ENCODE assay signal across 22 cellular contexts in genomic region chr3:188617988-188618701, GRCh38.
DNase-seq lines count a peak whose midpoint lies in the region; ATAC-seq and TF ChIP-seq lines count a peak whose summit lies in the region.
"Had no signal": no experiment of that assay in that cellular context is flagged by ENCODE, and none has a peak within 500 bp of the region (broad histone marks: within the 10 kb centered on the region; RNA-seq: fewer than 3 reads in every experiment).

No MANE protein-coding gene starts in this region.

- H3K4ac ChIP-seq in IMR-90 (ENCODE audit: low read depth, low read length): 0 out of 2 replicates have a peak overlapping the region, but pooled peaks have one; percentile 21

- peaks cover 7% of the 10 kb centered on the region for H3K36me3 ChIP-seq in IMR-90 (ENCODE audit: control insufficient read depth, insufficient read depth, low read length)
- no peaks in the 10 kb centered on the region for H3K36me3 ChIP-seq in endodermal cell (ENCODE audit: control insufficient read depth, insufficient read depth, low read length)
- no peaks in the 10 kb centered on the region for H3K36me3 ChIP-seq in muscle layer of duodenum (ENCODE audit: control insufficient read depth in 1 of 2, insufficient read depth in 2 of 2, low read length in 2 of 2)
- peaks cover 0 to 3% (median 0%) of the 10 kb centered on the region in 4 donors for H3K36me3 ChIP-seq in sigmoid colon
- H3K36me3 ChIP-seq in uterus: no peaks in the 10 kb centered on the region
- H3K36me3 ChIP-seq: BE2C, HAP-1 had no signal

- in situ Hi-C loops in IMR-90 (cut with MboI; ENCODE audit: low sequenced_read_pairs): no loop called here

- H3K9ac ChIP-seq in IMR-90 (ENCODE audit: low read depth, low read length) (no peak overlapping the region), endodermal cell (ENCODE audit: extremely low read depth, low read length, poor library complexity, severe bottlenecking) (no peak overlapping the region)
- H3K9ac ChIP-seq: BLaER1 treated with 17β-estradiol and CSF1 and Interleukin-3, amounts not matched to agents 10 nM and 100 nM had no signal

- TF ChIP-seq EP300 in sigmoid colon (IDR thresholded peaks at IDR 0.05): peak in 1 of 4 donors; percentile 18

- peaks cover 24 to 63% of the 10 kb centered on the region in 2 experiments for H3K79me1 ChIP-seq in IMR-90 (ENCODE audit: low read depth in 1 of 2, low read length in 2 of 2)

- H3K9me3 ChIP-seq in IMR-90 (ENCODE audit: control insufficient read depth, insufficient read depth, low read length): no peaks in the 10 kb centered on the region
- no peaks in the 10 kb centered on the region for H3K9me3 ChIP-seq in endodermal cell (ENCODE audit: control insufficient read depth, low read length)
- H3K9me3 ChIP-seq in muscle layer of duodenum (ENCODE audit: control insufficient read depth in 1 of 2, low read length in 2 of 2): no peaks in the 10 kb centered on the region
- H3K9me3 ChIP-seq in sigmoid colon: no peaks in the 10 kb centered on the region
- no peaks in the 10 kb centered on the region for H3K9me3 ChIP-seq in uterus
- H3K9me3 ChIP-seq: A549, BE2C, HAP-1 had no signal

- no peak for TF ChIP-seq RAD21 in IMR-90 (IDR thresholded peaks at IDR 0.05; ENCODE audit: low read length)

- H3K23ac ChIP-seq in IMR-90 (ENCODE audit: low read depth, low read length): no peak overlapping the region; the same call in 1 of the 2 replicates

- H3K36me3 Mint-ChIP-seq in endodermal cell (ENCODE audit: low read depth): peaks cover 6% of the 10 kb centered on the region
- H3K36me3 Mint-ChIP-seq in activated CD8-positive, alpha-beta memory T cell treated with anti-CD3 and anti-CD28 coated beads, Interleukin-2, amount 10 ng/mL, durations not matched to agents 7 days and 5 days: peaks cover 3% of the 10 kb centered on the region

- H2AK9ac ChIP-seq in IMR-90 (replicated peaks; ENCODE audit: low read depth, low read length, poor library complexity): no peak overlapping the region

- H2BK5ac ChIP-seq in IMR-90 (ENCODE audit: low read depth, low read length, poor library complexity, severe bottlenecking): no peak overlapping the region

- TF ChIP-seq CTCF in IMR-90 (conservative IDR thresholded peaks at IDR 0.05; ENCODE audit: low read depth, low read length) (no peak), endodermal cell (conservative IDR thresholded peaks at IDR 0.05) (no peak), sigmoid colon (IDR thresholded peaks at IDR 0.05) (no peak), uterus (IDR thresholded peaks at IDR 0.05) (no peak)

- H2AK5ac ChIP-seq in IMR-90 (ENCODE audit: low read depth, low read length): no peak overlapping the region

- no peak overlapping the region for H3K4me3 Mint-ChIP-seq in endodermal cell
- H3K4me3 Mint-ChIP-seq in activated CD8-positive, alpha-beta memory T cell treated with anti-CD3 and anti-CD28 coated beads, Interleukin-2, amount 10 ng/mL, durations not matched to agents 7 days and 5 days: no peak overlapping the region
- H3K4me3 Mint-ChIP-seq: CD14-positive monocyte; CD4-positive, alpha-beta T cell; CD8-positive, alpha-beta memory T cell; HFFc6 had no signal

- H4K20me1 ChIP-seq in IMR-90 (ENCODE audit: insufficient read depth, low read length): no peaks in the 10 kb centered on the region
- H4K20me1 ChIP-seq: BLaER1 treated with 17β-estradiol and CSF1 and Interleukin-3, amounts not matched to agents 10 nM and 100 nM had no signal

- dilution Hi-C loops in IMR-90 (cut with HindIII; ENCODE audit: low sequenced_read_pairs, unreplicated experiment): no loop called here

- H3K4me1 Mint-ChIP-seq in endodermal cell: no peaks in the 10 kb centered on the region
- H3K4me1 Mint-ChIP-seq in activated CD8-positive, alpha-beta memory T cell treated with anti-CD3 and anti-CD28 coated beads, Interleukin-2, amount 10 ng/mL, durations not matched to agents 7 days and 5 days: no peaks in the 10 kb centered on the region
- H3K4me1 Mint-ChIP-seq: CD14-positive monocyte had no signal

- WGBS in IMR-90 (ENCODE audit: extremely low coverage in 2 of 2, insufficient read length in 1 of 2), 2 experiments: no CpG with 5 or more reads among the region's 5 CpGs
- WGBS in endodermal cell (ENCODE audit: insufficient coverage in 1 of 2, insufficient read length in 1 of 2), 2 experiments: 98 to 100% methylated on average over 1 to 5 of the region's 5 CpGs
- 84 to 94% methylated on average over 5 of the region's 5 CpGs for WGBS in sigmoid colon, 2 donors

- H2BK15ac ChIP-seq in IMR-90 (ENCODE audit: low read depth, low read length): no peak overlapping the region

- peak; percentile 60 for ATAC-seq in IMR-90 (ENCODE audit: low read depth)
- ATAC-seq in activated CD8-positive, alpha-beta memory T cell treated with anti-CD3 and anti-CD28 coated beads, Interleukin-2, amount 10 ng/mL, durations not matched to agents 7 days and 5 days: no peak
- ATAC-seq: A549 had no signal

- H3K14ac ChIP-seq in IMR-90 (replicated peaks; ENCODE audit: low read depth, low read length): no peak overlapping the region; the same call in 1 of the 2 replicates

- TF ChIP-seq POLR2A in IMR-90 (IDR thresholded peaks at IDR 0.05; ENCODE audit: low read depth, low read length) (no peak), sigmoid colon (IDR thresholded peaks at IDR 0.05) (no peak), uterus (IDR thresholded peaks at IDR 0.05) (no peak)

- BruUV-seq in IMR-90 (replicated peaks; lab: Mats Ljungman, UMichigan): no TSS peak

- no peak overlapping the region for H3K27ac Mint-ChIP-seq in endodermal cell
- H3K27ac Mint-ChIP-seq in activated CD8-positive, alpha-beta memory T cell treated with anti-CD3 and anti-CD28 coated beads, Interleukin-2, amount 10 ng/mL, durations not matched to agents 7 days and 5 days: no peak overlapping the region
- H3K27ac Mint-ChIP-seq: CD14-positive monocyte; CD4-positive, alpha-beta T cell; CD8-positive, alpha-beta memory T cell; HFFc6 had no signal

- POLR2A ChIA-PET in IMR-90 (lab: Charles Lee; ENCODE audit: unreplicated experiment): no interaction called here

- H3K27me3 ChIP-seq in IMR-90 (ENCODE audit: control insufficient read depth, insufficient read depth, low read length) (no peaks in the 10 kb centered on the region), endodermal cell (ENCODE audit: control insufficient read depth, insufficient read depth, low read length, poor library complexity, severe bottlenecking) (no peaks in the 10 kb centered on the region), muscle layer of duodenum (ENCODE audit: low read depth, low read length) (no peaks in the 10 kb centered on the region), sigmoid colon (no peaks in the 10 kb centered on the region), uterus (no peaks in the 10 kb centered on the region)
- H3K27me3 ChIP-seq: BE2C; BLaER1 treated with 17β-estradiol and CSF1 and Interleukin-3, amounts not matched to agents 10 nM and 100 nM had no signal

- H3K27me3 Mint-ChIP-seq in endodermal cell (ENCODE audit: insufficient read depth): no peaks in the 10 kb centered on the region
- no peaks in the 10 kb centered on the region for H3K27me3 Mint-ChIP-seq in activated CD8-positive, alpha-beta memory T cell treated with anti-CD3 and anti-CD28 coated beads, Interleukin-2, amount 10 ng/mL, durations not matched to agents 7 days and 5 days
- H3K27me3 Mint-ChIP-seq: CD4-positive, alpha-beta T cell; CD8-positive, alpha-beta memory T cell had no signal

- H3K56ac ChIP-seq in IMR-90 (ENCODE audit: extremely low read depth, insufficient read depth, low read length): no peak overlapping the region

- H4K5ac ChIP-seq in IMR-90 (ENCODE audit: low read depth, low read length): no peak overlapping the region

- 0 out of 4 replicates have a peak overlapping the region, but pooled peaks of 1 of the 2 experiments have one; percentile 15 for H4K8ac ChIP-seq in IMR-90 (ENCODE audit: low read depth in 2 of 2, low read length in 2 of 2)

- H2BK20ac ChIP-seq in IMR-90 (ENCODE audit: low read depth, low read length): no peak overlapping the region

- H4K91ac ChIP-seq in IMR-90 (ENCODE audit: insufficient read depth, low read depth, low read length): no peak overlapping the region

- DNase-seq in IMR-90: no peak
- no peak for DNase-seq in endodermal cell
- DNase-seq in sigmoid colon: no peak
- no peak for DNase-seq in activated CD8-positive, alpha-beta memory T cell treated with anti-CD3 and anti-CD28 coated beads, Interleukin-2, amount 10 ng/mL, durations not matched to agents 7 days and 5 days
- no peak for DNase-seq in uterus
- no peak for DNase-seq in SKM-1 treated with dmso at 0.1 percent for 144 hours (lab: John Stamatoyannopoulos, UW; ENCODE audit: unreplicated experiment)
- DNase-seq: 8988T; ACHN; AML-193; BE2C; CD4-positive, alpha-beta T cell; CD8-positive, alpha-beta memory T cell; DMS53; DMS79 treated with DMSO at 0.1 percent for 48 hours; GF-D8; GOT3; HFFc6 had no signal

- H2AFZ ChIP-seq in IMR-90 (replicated peaks; ENCODE audit: low read length, poor library complexity): no peak overlapping the region

- intact Hi-C loops in IMR-90 (cut with micrococcal nuclease): no loop called here
- intact Hi-C loops in sigmoid colon (cut with DNase I): loop anchor here (10.0 kb wide), 1 partner anchor 873 kb away; the partner anchor contains the start of gene BCL6
- intact Hi-C loops in uterus (cut with DNase I; ENCODE audit: low total_unique reads): no loop called here

- no peaks in the 10 kb centered on the region for H3K9me3 Mint-ChIP-seq in endodermal cell
- H3K9me3 Mint-ChIP-seq in activated CD8-positive, alpha-beta memory T cell treated with anti-CD3 and anti-CD28 coated beads, Interleukin-2, amount 10 ng/mL, durations not matched to agents 7 days and 5 days (ENCODE audit: low read depth): peaks cover 2% of the 10 kb centered on the region
- H3K9me3 Mint-ChIP-seq: CD14-positive monocyte; CD4-positive, alpha-beta T cell; CD8-positive, alpha-beta memory T cell; HFFc6 had no signal

- H3K9me1 ChIP-seq in IMR-90 (ENCODE audit: insufficient read depth, low read length): peaks cover 3% of the 10 kb centered on the region; the same call in 1 of the 2 replicates

- no peak overlapping the region for H3K18ac ChIP-seq in IMR-90 (ENCODE audit: low read depth, low read length)

- H3K27ac ChIP-seq in IMR-90 (ENCODE audit: insufficient read depth, low read length): no peak overlapping the region
- peak overlapping the region; percentile 16 for H3K27ac ChIP-seq in endodermal cell (ENCODE audit: low read depth, low read length)
- H3K27ac ChIP-seq in muscle layer of duodenum (ENCODE audit: low read length): peak overlapping the region; percentile 49
- H3K27ac ChIP-seq in sigmoid colon: peak overlapping the region in 3 of 4 donors; percentile 8 to 55 (median 44)
- no peak overlapping the region for H3K27ac ChIP-seq in uterus
- H3K27ac ChIP-seq: A549; BLaER1 treated with 17β-estradiol and CSF1 and Interleukin-3, amounts not matched to agents 10 nM and 100 nM had no signal

- H2BK120ac ChIP-seq in IMR-90 (ENCODE audit: low read depth, low read length): no peak overlapping the region

- no peak overlapping the region for H3K4me3 ChIP-seq in IMR-90 (ENCODE audit: insufficient read depth, low read depth, low read length)
- H3K4me3 ChIP-seq in endodermal cell (ENCODE audit: low read length): no peak overlapping the region
- H3K4me3 ChIP-seq in muscle layer of duodenum (ENCODE audit: low read depth in 1 of 2, low read length in 2 of 2): no peak overlapping the region
- H3K4me3 ChIP-seq in sigmoid colon: no peak overlapping the region
- H3K4me3 ChIP-seq in uterus: no peak overlapping the region
- H3K4me3 ChIP-seq: A549; BLaER1 treated with 17β-estradiol and CSF1 and Interleukin-3, amounts not matched to agents 10 nM and 100 nM; HAP-1 had no signal

- H3K4me1 ChIP-seq in IMR-90 (ENCODE audit: control insufficient read depth, insufficient read depth, low read length): peaks cover under 1% of the 10 kb centered on the region; the same call in 1 of the 2 replicates
- H3K4me1 ChIP-seq in endodermal cell (ENCODE audit: control insufficient read depth, insufficient read depth, low read length): no peaks in the 10 kb centered on the region
- H3K4me1 ChIP-seq in muscle layer of duodenum (ENCODE audit: control insufficient read depth in 1 of 2, insufficient read depth in 2 of 2, low read length in 2 of 2): no peaks in the 10 kb centered on the region
- H3K4me1 ChIP-seq in sigmoid colon: peaks cover 0 to 31% (median 16%) of the 10 kb centered on the region in 4 donors
- H3K4me1 ChIP-seq in uterus: no peaks in the 10 kb centered on the region
- H3K4me1 ChIP-seq: A549, BE2C, HAP-1 had no signal

- CTCF ChIA-PET in IMR-90 (lab: Yijun Ruan, JAX): no interaction called here
- CTCF ChIA-PET in activated CD8-positive, alpha-beta memory T cell treated with anti-CD3 and anti-CD28 coated beads, Interleukin-2, amount 10 ng/mL, durations not matched to agents 7 days and 5 days (lab: Charles Lee): interaction anchor here (1.3 kb wide), 1 partner anchor 878 kb away, joined by 3 read pairs; no protein-coding TSS in a partner anchor

- H3K4me2 ChIP-seq in IMR-90 (ENCODE audit: low read depth, low read length): no peak overlapping the region
- H3K4me2 ChIP-seq: A549; BLaER1 treated with 17β-estradiol and CSF1 and Interleukin-3, amounts not matched to agents 10 nM and 100 nM had no signal

Comparison
In these comparisons a context has a peak if more than half of its experiments do, and no peak if none do; other contexts are left out.
1. H3K27ac ChIP-seq: peak in endodermal cell (single experiment), muscle layer of duodenum (single experiment) and sigmoid colon (3 of 4); none in IMR-90 (single experiment) and uterus (0 of 2).